Comparison of ENCODE assay signal across 16 cellular contexts in the genomic region with DNA sequence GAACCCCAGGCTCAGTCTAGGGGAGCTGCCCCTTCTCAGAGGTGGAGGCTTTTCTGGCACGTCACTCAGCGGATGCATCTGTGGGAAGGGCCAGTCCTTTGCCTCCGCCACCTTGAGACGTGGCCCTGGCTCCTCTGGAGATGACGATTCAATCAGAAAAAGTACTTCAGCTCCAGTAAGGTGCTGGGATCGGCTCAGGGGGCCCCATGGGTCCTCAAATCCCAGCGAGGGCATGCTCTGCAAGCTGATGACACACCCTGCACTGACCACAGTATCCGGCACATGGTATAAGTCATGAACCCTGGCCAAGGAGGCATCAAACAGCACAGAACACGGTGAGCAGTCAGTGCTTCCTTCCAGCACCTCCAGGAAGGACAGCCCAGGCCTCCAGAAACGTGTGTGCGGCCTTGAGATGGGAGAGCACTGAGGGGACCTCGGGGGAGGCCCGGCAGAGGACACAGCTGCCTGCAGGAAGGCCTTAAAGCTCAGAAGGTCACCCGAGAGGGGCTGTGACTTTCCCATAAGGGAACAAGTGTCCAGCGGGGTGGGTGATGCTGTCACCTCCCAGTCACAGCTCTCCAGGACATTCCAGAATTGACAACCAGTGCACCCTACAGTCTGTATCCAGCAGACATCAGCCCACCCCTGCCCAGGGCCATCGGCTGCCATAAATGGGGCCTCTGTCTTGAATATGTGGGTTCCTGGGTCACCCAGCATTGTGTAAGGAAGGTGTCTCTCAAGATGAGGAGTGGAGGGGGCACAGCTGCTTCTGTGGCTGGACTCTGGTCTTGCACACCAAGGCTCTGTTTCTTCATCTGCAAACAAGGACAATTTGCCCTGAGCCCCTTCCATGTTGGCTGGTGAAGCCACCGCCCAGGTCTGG.
DNase-seq lines count a peak whose midpoint lies in the region; ATAC-seq and TF ChIP-seq lines count a peak whose summit lies in the region.
"Had no signal": no experiment of that assay in that cellular context is flagged by ENCODE, and none has a peak within 500 bp of the region (broad histone marks: within the 10 kb centered on the region; RNA-seq: fewer than 3 reads in every experiment).

No MANE protein-coding gene starts in this region.

- no peak overlapping the region for H3K4me3 Mint-ChIP-seq in activated T-cell treated with anti-CD3 and anti-CD28 coated beads, Interleukin-2, amount 50 U/mL, for 24 hours
- H3K4me3 Mint-ChIP-seq in natural killer cell treated with Interleukin-12 subunit alpha and Interleukin-12 subunit beta and Interleukin-15 and Interleukin-18, amount 100 ng/mL, for 72 hours: no peak overlapping the region
- H3K4me3 Mint-ChIP-seq in type B pancreatic cell: no peak overlapping the region
- H3K4me3 Mint-ChIP-seq: CD8-positive, alpha-beta T cell had no signal

- H3K9me3 Mint-ChIP-seq in activated T-cell treated with anti-CD3 and anti-CD28 coated beads, Interleukin-2, amount 50 U/mL, for 24 hours: no peaks in the 10 kb centered on the region
- no peaks in the 10 kb centered on the region for H3K9me3 Mint-ChIP-seq in natural killer cell treated with Interleukin-12 subunit alpha and Interleukin-12 subunit beta and Interleukin-15 and Interleukin-18, amount 100 ng/mL, for 72 hours
- H3K9me3 Mint-ChIP-seq in type B pancreatic cell: peaks cover 2% of the 10 kb centered on the region
- H3K9me3 Mint-ChIP-seq: CD8-positive, alpha-beta T cell had no signal

- no peaks in the 10 kb centered on the region for H3K36me3 Mint-ChIP-seq in activated T-cell treated with anti-CD3 and anti-CD28 coated beads, Interleukin-2, amount 50 U/mL, for 24 hours (ENCODE audit: low read depth)
- no peaks in the 10 kb centered on the region for H3K36me3 Mint-ChIP-seq in natural killer cell treated with Interleukin-12 subunit alpha and Interleukin-12 subunit beta and Interleukin-15 and Interleukin-18, amount 100 ng/mL, for 72 hours
- no peaks in the 10 kb centered on the region for H3K36me3 Mint-ChIP-seq in type B pancreatic cell
- H3K36me3 Mint-ChIP-seq: CD8-positive, alpha-beta T cell had no signal

- H3K9me3 ChIP-seq in MG63: no peaks in the 10 kb centered on the region
- H3K9me3 ChIP-seq: pancreas, transverse colon had no signal

- CTCF ChIA-PET in RWPE1 (lab: Yijun Ruan, JAX): interaction anchor here (0.7 kb wide), 1 partner anchor 117 kb away, joined by 3 read pairs; no protein-coding TSS in a partner anchor

- H3K27me3 ChIP-seq in MG63: no peaks in the 10 kb centered on the region
- H3K27me3 ChIP-seq: hepatocyte, pancreas, transverse colon had no signal

- H3K27me3 Mint-ChIP-seq in activated T-cell treated with anti-CD3 and anti-CD28 coated beads, Interleukin-2, amount 50 U/mL, for 24 hours: peaks cover 13% of the 10 kb centered on the region
- H3K27me3 Mint-ChIP-seq in natural killer cell treated with Interleukin-12 subunit alpha and Interleukin-12 subunit beta and Interleukin-15 and Interleukin-18, amount 100 ng/mL, for 72 hours: peaks cover 14 to 16% of the 10 kb centered on the region in 2 donors
- peaks cover 12% of the 10 kb centered on the region for H3K27me3 Mint-ChIP-seq in type B pancreatic cell

- H3K27ac ChIP-seq in RWPE1: no peak overlapping the region
- H3K27ac ChIP-seq: hepatocyte, pancreas, transverse colon had no signal

- ATAC-seq in natural killer cell treated with Interleukin-12 subunit alpha and Interleukin-12 subunit beta and Interleukin-15 and Interleukin-18, amount 100 ng/mL, for 72 hours: no peak
- ATAC-seq: CD8-positive, alpha-beta T cell; pancreas had no signal

- DNase-seq in activated T-cell treated with anti-CD3 and anti-CD28 coated beads, Interleukin-2, amount 50 U/mL, for 24 hours: peak; percentile 12
- no peak for DNase-seq in activated T-cell treated with anti-CD3 and anti-CD28 coated beads, Interleukin-2, amount 50 U/mL, for 1 hour
- peak; percentile 38 for DNase-seq in activated CD8-positive, alpha-beta memory T cell treated with anti-CD3 and anti-CD28 coated beads, Interleukin-2, amount 50 U/mL, for 48 hours
- DNase-seq in natural killer cell treated with Interleukin-12 subunit alpha and Interleukin-12 subunit beta and Interleukin-15 and Interleukin-18, amount 100 ng/mL, for 72 hours (ENCODE audit: low spot score): peak; percentile 44
- peak; percentile 61 for DNase-seq in type B pancreatic cell (ENCODE audit: extremely low spot score, unreplicated experiment)
- no peak for DNase-seq in MG63
- DNase-seq in RWPE1 (ENCODE audit: low spot score): no peak
- no peak for DNase-seq in OCI-M2 (lab: John Stamatoyannopoulos, UW; ENCODE audit: unreplicated experiment)
- DNase-seq: Karpas-422, NCI-H1436 treated with DMSO at 0.1 percent for 48 hours, Right ventricle myocardium superior, small intestine, transverse colon had no signal

- no peak overlapping the region for H3K27ac Mint-ChIP-seq in activated T-cell treated with anti-CD3 and anti-CD28 coated beads, Interleukin-2, amount 50 U/mL, for 24 hours
- H3K27ac Mint-ChIP-seq in natural killer cell treated with Interleukin-12 subunit alpha and Interleukin-12 subunit beta and Interleukin-15 and Interleukin-18, amount 100 ng/mL, for 72 hours: no peak overlapping the region
- no peak overlapping the region for H3K27ac Mint-ChIP-seq in type B pancreatic cell
- H3K27ac Mint-ChIP-seq: CD8-positive, alpha-beta T cell had no signal

- H3K4me1 Mint-ChIP-seq in activated T-cell treated with anti-CD3 and anti-CD28 coated beads, Interleukin-2, amount 50 U/mL, for 24 hours (ENCODE audit: low read depth): no peaks in the 10 kb centered on the region
- no peaks in the 10 kb centered on the region for H3K4me1 Mint-ChIP-seq in natural killer cell treated with Interleukin-12 subunit alpha and Interleukin-12 subunit beta and Interleukin-15 and Interleukin-18, amount 100 ng/mL, for 72 hours (ENCODE audit: low read depth in 2 of 2)
- H3K4me1 Mint-ChIP-seq in type B pancreatic cell (ENCODE audit: unreplicated experiment): peaks cover 12% of the 10 kb centered on the region

- TF ChIP-seq CTCF in type B pancreatic cell (conservative IDR thresholded peaks at IDR 0.05) (no peak), RWPE1 (conservative IDR thresholded peaks at IDR 0.05; ENCODE audit: low read depth) (no peak)

- H3K4me3 ChIP-seq in MG63: no peak overlapping the region
- H3K4me3 ChIP-seq: hepatocyte, pancreas, transverse colon had no signal

- POLR2A ChIA-PET in RWPE1 (lab: Yijun Ruan, JAX; ENCODE audit: low non-redundant PET): no interaction called here

- H3K36me3 ChIP-seq in MG63: no peaks in the 10 kb centered on the region
- H3K36me3 ChIP-seq: pancreas, transverse colon had no signal

Comparison
In these comparisons a context has a peak if more than half of its experiments do, and no peak if none do; other contexts are left out.
1. DNase-seq: peak in activated T-cell treated with anti-CD3 and anti-CD28 coated beads, Interleukin-2, amount 50 U/mL, for 24 hours (single experiment), activated CD8-positive, alpha-beta memory T cell treated with anti-CD3 and anti-CD28 coated beads, Interleukin-2, amount 50 U/mL, for 48 hours (single experiment), natural killer cell treated with Interleukin-12 subunit alpha and Interleukin-12 subunit beta and Interleukin-15 and Interleukin-18, amount 100 ng/mL, for 72 hours (single experiment) and type B pancreatic cell (single experiment); none in activated T-cell treated with anti-CD3 and anti-CD28 coated beads, Interleukin-2, amount 50 U/mL, for 1 hour (single experiment), MG63 (single experiment), RWPE1 (single experiment) and OCI-M2 (single experiment).